Comparison of ENCODE assay signal across 27 cellular contexts in genomic region chr12:98738539-98738938, GRCh38.
"Had no signal": no experiment of that assay in that cellular context is flagged by ENCODE, and none has a peak within 500 bp of the region (broad histone marks: within the 10 kb centered on the region; RNA-seq: fewer than 3 reads in every experiment).

No MANE protein-coding gene starts in this region.

- DNase-seq: activated CD4-positive, alpha-beta T cell treated with anti-CD3 and anti-CD28 coated beads, Interleukin-2, amount 50 U/mL, for 1 hour; activated CD4-positive, CD25-positive, alpha-beta regulatory T cell; activated CD8-positive, alpha-beta memory T cell treated with anti-CD3 and anti-CD28 coated beads, Interleukin-2, amount 10 ng/mL, durations not matched to agents 7 days and 5 days; activated effector memory CD4-positive, alpha-beta T cell treated with anti-CD3 and anti-CD28 coated beads, Interleukin-2, amount 50 U/mL, for 16 hours; amniotic stem cell; cerebellar nuclear complex; endodermal cell; esophagus squamous epithelium; gastrocnemius medialis; hypothalamus; left ventricle myocardium superior; mammary epithelial cell; midbrain; retina; sigmoid colon; stimulated activated CD4-positive, alpha-beta T cell treated with anti-CD3 and anti-CD28 coated beads, Interleukin-4, amount 100 ng/mL, for 1 hour; stimulated activated naive CD4-positive, alpha-beta T cell treated with Interleukin-2 at 50 U/mL for 16 hours; substantia nigra; SW 1271; T-helper 17 cell; tibial artery had no signal

- ATAC-seq: activated CD8-positive, alpha-beta memory T cell treated with anti-CD3 and anti-CD28 coated beads, Interleukin-2, amount 10 ng/mL, durations not matched to agents 7 days and 5 days; gastrocnemius medialis; left ventricle myocardium superior; natural killer cell treated with Interleukin-12 subunit alpha and Interleukin-12 subunit beta and Interleukin-15 and Interleukin-18, amount 100 ng/mL, for 72 hours; T-helper 17 cell had no signal

- H3K4me3 Mint-ChIP-seq: activated CD8-positive, alpha-beta memory T cell treated with anti-CD3 and anti-CD28 coated beads, Interleukin-2, amount 10 ng/mL, durations not matched to agents 7 days and 5 days; activated naive CD8-positive, alpha-beta T cell; endodermal cell; natural killer cell treated with Interleukin-12 subunit alpha and Interleukin-12 subunit beta and Interleukin-15 and Interleukin-18, amount 100 ng/mL, for 72 hours; T-helper 17 cell had no signal

- H3K27me3 Mint-ChIP-seq: activated CD8-positive, alpha-beta memory T cell treated with anti-CD3 and anti-CD28 coated beads, Interleukin-2, amount 10 ng/mL, durations not matched to agents 7 days and 5 days; activated naive CD8-positive, alpha-beta T cell had no signal

- H3K27ac ChIP-seq: coronary artery, esophagus squamous epithelium, gastrocnemius medialis, sigmoid colon, SK-N-MC, tibial artery had no signal

- H3K9me3 Mint-ChIP-seq: endodermal cell; natural killer cell treated with Interleukin-12 subunit alpha and Interleukin-12 subunit beta and Interleukin-15 and Interleukin-18, amount 100 ng/mL, for 72 hours had no signal

- H3K4me3 ChIP-seq: coronary artery, esophagus squamous epithelium, gastrocnemius medialis, sigmoid colon, SK-N-MC, smooth muscle cell, tibial artery had no signal

- H3K27me3 ChIP-seq: esophagus squamous epithelium, gastrocnemius medialis, sigmoid colon, tibial artery had no signal

- H3K27ac Mint-ChIP-seq: activated CD8-positive, alpha-beta memory T cell treated with anti-CD3 and anti-CD28 coated beads, Interleukin-2, amount 10 ng/mL, durations not matched to agents 7 days and 5 days; activated naive CD8-positive, alpha-beta T cell; endodermal cell; natural killer cell treated with Interleukin-12 subunit alpha and Interleukin-12 subunit beta and Interleukin-15 and Interleukin-18, amount 100 ng/mL, for 72 hours; progenitor cell of endocrine pancreas; T-helper 17 cell had no signal
